Comparison of ENCODE assay signal across 9 cellular contexts in the genomic region with DNA sequence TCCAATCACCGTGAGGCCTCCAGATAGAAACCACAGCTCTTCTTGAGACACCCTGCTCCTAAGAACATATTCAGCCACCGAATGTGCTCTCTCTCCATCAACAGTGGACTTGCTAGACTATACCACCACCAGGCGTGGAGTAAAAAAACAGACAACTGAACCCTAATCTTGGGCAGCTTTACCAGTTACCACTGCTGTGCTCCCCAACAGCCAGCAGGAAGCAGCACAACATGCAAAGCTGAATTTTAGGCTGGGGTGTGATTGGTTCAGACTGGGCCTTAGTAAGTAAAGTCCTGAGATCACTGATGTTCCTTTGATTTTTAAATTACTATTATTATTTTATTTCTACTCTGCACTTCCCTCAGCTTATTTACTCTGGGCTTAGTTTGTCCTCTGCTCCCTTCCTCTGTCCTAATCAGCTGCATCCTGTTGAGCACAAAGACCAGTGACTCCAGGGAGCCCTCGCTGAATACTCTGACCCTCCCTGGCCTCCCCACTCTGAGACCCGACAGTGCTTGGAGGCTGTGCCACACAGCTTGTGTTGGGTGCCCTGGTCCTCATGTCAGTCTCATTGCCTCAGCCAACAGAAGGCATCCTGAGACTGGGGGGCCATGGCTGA. TPM values are rescaled to one million over a fixed set of nuclear protein-coding genes. Genes with fewer than 3 reads are reported as not detected.
A peak's percentile ranks its signal among the peaks of the same experiment; 100 is the strongest.
DNase-seq lines count a peak whose midpoint lies in the region; ATAC-seq and TF ChIP-seq lines count a peak whose summit lies in the region.
"Had no signal": no experiment of that assay in that cellular context is flagged by ENCODE, and none has a peak within 500 bp of the region (broad histone marks: within the 10 kb centered on the region; RNA-seq: fewer than 3 reads in every experiment).

No MANE protein-coding gene starts in this region.

- peak overlapping the region in 2 of 3 experiments; percentile 26 to 28 for H3K27ac Mint-ChIP-seq in nephron
- H3K27ac Mint-ChIP-seq: natural killer cell treated with Interleukin-12 subunit alpha and Interleukin-12 subunit beta and Interleukin-15 and Interleukin-18, amount 100 ng/mL, for 72 hours had no signal

- no peaks in the 10 kb centered on the region for H3K9me3 ChIP-seq in upper lobe of left lung

- DNase-seq in AG08396 (ENCODE audit: low spot score) = peak; percentile 53
- DNase-seq in NCI-H345 treated with DMSO at 0.1 percent for 48 hours (lab: John Stamatoyannopoulos, UW; ENCODE audit: unreplicated experiment) = peak; percentile 7
- peak; percentile 73 for DNase-seq in activated CD4-positive, alpha-beta T cell treated with anti-CD3 and anti-CD28 coated beads for 48 hours
- DNase-seq in effector CD4-positive, alpha-beta T cell = peak; percentile 34
- DNase-seq in upper lobe of left lung = peak in 1 of 2 donors; percentile 39

- H3K4me1 Mint-ChIP-seq in nephron = peaks cover 62% of the 10 kb centered on the region

- no peaks in the 10 kb centered on the region for H3K27me3 Mint-ChIP-seq in nephron (ENCODE audit: low read depth)
- H3K27me3 Mint-ChIP-seq: natural killer cell treated with Interleukin-12 subunit alpha and Interleukin-12 subunit beta and Interleukin-15 and Interleukin-18, amount 100 ng/mL, for 72 hours had no signal

- no peak for TF ChIP-seq EP300 in upper lobe of left lung (IDR thresholded peaks at IDR 0.05)

- no peak overlapping the region for H3K4me3 ChIP-seq in upper lobe of left lung

- H3K36me3 Mint-ChIP-seq in nephron (ENCODE audit: low read depth) = no peaks in the 10 kb centered on the region
- H3K36me3 Mint-ChIP-seq: natural killer cell treated with Interleukin-12 subunit alpha and Interleukin-12 subunit beta and Interleukin-15 and Interleukin-18, amount 100 ng/mL, for 72 hours had no signal

- no peak overlapping the region for H3K4me3 Mint-ChIP-seq in nephron
- H3K4me3 Mint-ChIP-seq: natural killer cell treated with Interleukin-12 subunit alpha and Interleukin-12 subunit beta and Interleukin-15 and Interleukin-18, amount 100 ng/mL, for 72 hours had no signal

- H3K36me3 ChIP-seq in upper lobe of left lung = no peaks in the 10 kb centered on the region

- H3K27ac ChIP-seq in upper lobe of left lung = no peak overlapping the region

- TF ChIP-seq CTCF in nephron (IDR thresholded peaks at IDR 0.05; ENCODE audit: unreplicated experiment in 3 of 3) (peak; percentile 84 to 91 (median 88)), upper lobe of left lung (IDR thresholded peaks at IDR 0.05) (peak; percentile 65 to 84 (median 78))

- 41 to 54% methylated on average over 4 to 5 of the region's 5 CpGs for WGBS in upper lobe of left lung, 2 donors

- peaks cover 6 to 25% (median 17%) of the 10 kb centered on the region in 4 donors for H3K4me1 ChIP-seq in upper lobe of left lung

- TF ChIP-seq POLR2A in upper lobe of left lung (IDR thresholded peaks at IDR 0.05) = no peak

- H3K27me3 ChIP-seq in upper lobe of left lung = no peaks in the 10 kb centered on the region

- ATAC-seq in GM18907 (IDR thresholded peaks at IDR 0.05; ENCODE audit: unreplicated experiment) (peak; percentile 59), upper lobe of left lung (ENCODE audit: low FRiP score in 2 of 2) (peak; percentile 49 to 63), HG03045 (IDR thresholded peaks at IDR 0.05; ENCODE audit: unreplicated experiment) (no peak)

- H3K9me3 Mint-ChIP-seq in nephron = no peaks in the 10 kb centered on the region
- H3K9me3 Mint-ChIP-seq: natural killer cell treated with Interleukin-12 subunit alpha and Interleukin-12 subunit beta and Interleukin-15 and Interleukin-18, amount 100 ng/mL, for 72 hours had no signal

RNA-seq across cellular contexts. Expression of a gene that starts 21.9 kb away (rescaled TPM):
- 10 to 100 TPM in 5 of 6 donors, 1 to 10 TPM in 1; 9.9 to 21.5 (median 16.6) TPM for total RNA-seq in upper lobe of left lung

RNA-seq across cellular contexts. Expression of a gene that starts 25.9 kb away (rescaled TPM):
- total RNA-seq in upper lobe of left lung = 10 to 100 TPM; 36.7 to 65.4 (median 54.8) TPM
